In the genomic region with DNA sequence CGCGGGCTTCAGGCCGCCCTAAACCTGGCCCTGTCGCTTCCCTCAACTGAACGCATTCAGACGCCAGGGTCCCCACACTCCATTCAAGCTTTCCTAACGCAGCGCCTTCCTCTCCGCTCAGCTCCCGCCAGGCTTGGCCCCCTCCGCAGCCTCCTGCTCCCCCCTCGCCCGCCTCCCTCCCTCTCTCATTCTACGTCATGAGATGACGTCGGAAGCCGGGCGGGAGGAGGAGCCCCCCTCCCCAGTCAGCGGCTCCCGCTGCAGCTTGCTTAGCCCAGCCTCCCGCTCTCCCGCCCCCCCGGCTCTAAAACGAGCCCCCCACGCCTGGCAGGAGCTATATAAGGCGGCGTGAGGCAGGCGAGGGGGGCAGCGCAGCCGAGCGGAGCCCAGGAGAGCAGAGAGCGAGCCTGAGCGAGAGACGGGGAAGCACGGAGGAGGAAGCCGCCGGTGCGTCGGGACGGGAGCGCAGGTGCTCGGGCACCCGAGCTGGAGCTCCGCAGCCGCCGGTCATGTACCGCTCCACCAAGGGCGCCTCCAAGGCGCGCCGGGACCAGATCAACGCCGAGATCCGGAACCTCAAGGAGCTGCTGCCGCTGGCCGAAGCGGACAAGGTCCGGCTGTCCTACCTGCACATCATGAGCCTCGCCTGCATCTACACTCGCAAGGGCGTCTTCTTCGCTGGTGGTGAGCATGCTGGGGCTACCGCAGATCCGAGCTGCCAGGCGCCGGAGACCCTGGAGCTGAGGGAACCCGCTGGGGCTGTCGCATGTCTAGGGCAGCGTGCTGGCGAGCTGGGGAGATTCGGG, we compare ENCODE assay signal across 12 cellular contexts. TPM values are rescaled to one million over a fixed set of nuclear protein-coding genes. Genes with fewer than 3 reads are reported as not detected.
DNase-seq lines count a peak whose midpoint lies in the region; ATAC-seq, FAIRE-seq and TF ChIP-seq lines count a peak whose summit lies in the region.
"Had no signal": no experiment of that assay in that cellular context is flagged by ENCODE, and none has a peak within 500 bp of the region (broad histone marks: within the 10 kb centered on the region; RNA-seq: fewer than 3 reads in every experiment).

NPAS4 (plus strand) TSS at position 365 of the 806 bp plus-strand sequence; CDS start at position 510, 145 bp downstream.

- no peaks in the 10 kb centered on the region for H3K9me3 ChIP-seq in HUES64 (ENCODE audit: insufficient read depth, low read depth, low read length)
- H3K9me3 ChIP-seq in kidney (ENCODE audit: control insufficient read depth in 1 of 2, low read length in 2 of 2): no peaks in the 10 kb centered on the region

- TF ChIP-seq CTCF in VCaP (conservative IDR thresholded peaks at IDR 0.05) (no peak), kidney (IDR thresholded peaks at IDR 0.05; ENCODE audit: borderline replicate concordance, extremely low read depth, insufficient read depth) (no peak)

- H3K4me1 Mint-ChIP-seq in activated T-cell treated with anti-CD3 and anti-CD28 coated beads, Interleukin-2, amount 50 U/mL, for 24 hours (ENCODE audit: low read depth): peaks cover 34% of the 10 kb centered on the region
- H3K4me1 Mint-ChIP-seq in immature natural killer cell: peaks cover 7 to 12% of the 10 kb centered on the region in 2 donors

- peaks cover 2% of the 10 kb centered on the region for H3K9me3 Mint-ChIP-seq in activated T-cell treated with anti-CD3 and anti-CD28 coated beads, Interleukin-2, amount 50 U/mL, for 24 hours
- peaks cover 0 to 5% (median 1%) of the 10 kb centered on the region in 6 donors for H3K9me3 Mint-ChIP-seq in immature natural killer cell

- H3K4me3 ChIP-seq in HUES64 (ENCODE audit: low read length) (peak within 1 kb of the TSS; percentile 50), kidney (ENCODE audit: low read length in 2 of 2) (no peak within 1 kb of the TSS)

- H3K9ac ChIP-seq in HUES64 (ENCODE audit: low read depth, low read length) (no peak within 1 kb of the TSS), kidney (ENCODE audit: low read length in 2 of 2) (no peak within 1 kb of the TSS)

- peak; percentile 56 for DNase-seq in COR-L47 (lab: John Stamatoyannopoulos, UW)
- peak; percentile 63 for DNase-seq in kidney
- DNase-seq in activated gamma-delta T cell (lab: John Stamatoyannopoulos, UW): no peak
- no peak for DNase-seq in activated T-cell treated with anti-CD3 and anti-CD28 coated beads, Interleukin-2, amount 50 U/mL, for 24 hours
- no peak for DNase-seq in immature natural killer cell

- H3K4me1 ChIP-seq in HUES64 (ENCODE audit: insufficient read depth, low read length) (peaks cover 22% of the 10 kb centered on the region), kidney (ENCODE audit: control insufficient read depth in 1 of 2, insufficient read depth in 1 of 2, low read depth in 1 of 2, low read length in 2 of 2) (peaks cover 0 to 4% of the 10 kb centered on the region in 2 donors)

- 2% methylated on average over 70 of the region's 71 CpGs for WGBS in HUES64

- ATAC-seq in GM21529 (IDR thresholded peaks at IDR 0.05; ENCODE audit: unreplicated experiment): no peak

- no peak for FAIRE-seq in kidney (lab: Jason Lieb, UNC)
- FAIRE-seq: small intestine had no signal

- no peak within 1 kb of the TSS for H3K4me3 Mint-ChIP-seq in activated T-cell treated with anti-CD3 and anti-CD28 coated beads, Interleukin-2, amount 50 U/mL, for 24 hours
- no peak within 1 kb of the TSS for H3K4me3 Mint-ChIP-seq in immature natural killer cell

- intact Hi-C loops in kidney (cut with DNase I): no loop called here

- H3K36me3 Mint-ChIP-seq in activated T-cell treated with anti-CD3 and anti-CD28 coated beads, Interleukin-2, amount 50 U/mL, for 24 hours (ENCODE audit: low read depth): no peaks in the 10 kb centered on the region
- H3K36me3 Mint-ChIP-seq in immature natural killer cell: no peaks in the 10 kb centered on the region

- peaks cover 27% of the 10 kb centered on the region for H3K27me3 ChIP-seq in HUES64 (ENCODE audit: insufficient read depth, low read length)

- no peak within 1 kb of the TSS for H3K27ac Mint-ChIP-seq in activated T-cell treated with anti-CD3 and anti-CD28 coated beads, Interleukin-2, amount 50 U/mL, for 24 hours
- peak within 1 kb of the TSS in 3 of 6 donors; percentile 46 to 72 (median 72) for H3K27ac Mint-ChIP-seq in immature natural killer cell

- H3K36me3 ChIP-seq in HUES64 (ENCODE audit: insufficient read depth, low read length) (peaks cover 5% of the 10 kb centered on the region; the same call in 1 of the 2 replicates), kidney (ENCODE audit: control insufficient read depth in 1 of 2, insufficient read depth in 2 of 2, low read length in 2 of 2) (no peaks in the 10 kb centered on the region)

- H3K27ac ChIP-seq in HUES64 (ENCODE audit: low read depth, low read length) (no peak within 1 kb of the TSS), VCaP (peak within 1 kb of the TSS; percentile 23; the same call in 1 of the 2 replicates), kidney (ENCODE audit: low read depth in 2 of 2, low read length in 2 of 2) (no peak within 1 kb of the TSS)

- H3K27me3 Mint-ChIP-seq in activated T-cell treated with anti-CD3 and anti-CD28 coated beads, Interleukin-2, amount 50 U/mL, for 24 hours: peaks cover 50% of the 10 kb centered on the region
- peaks cover 26 to 40% (median 32%) of the 10 kb centered on the region in 3 donors for H3K27me3 Mint-ChIP-seq in immature natural killer cell (ENCODE audit: low read depth in 3 of 3)

RNA-seq across cellular contexts. Expression of gene NPAS4, which starts in this region (rescaled TPM):
- polyA plus RNA-seq in HUES64 (2013, experiment 1 of 2): 0.35 TPM
- polyA plus RNA-seq in HUES64 (2013, experiment 2 of 2): 0.19 TPM
- total RNA-seq in kidney: 0.19 TPM
- polyA plus RNA-seq in kidney (ENCODE audit: insufficient read depth, low read depth, low replicate concordance) (not detected), immature natural killer cell (not detected)
- total RNA-seq: glomerular endothelial cell, mononuclear cell, RPMI7951 had no signal

Comparison
In these comparisons a context has a peak if more than half of its experiments do, and no peak if none do; other contexts are left out.
1. Peak in DNase-seq in kidney; RNA of the gene not detected or under 1 TPM.